ENCODE assay signal across 16 cellular contexts in the genomic region with DNA sequence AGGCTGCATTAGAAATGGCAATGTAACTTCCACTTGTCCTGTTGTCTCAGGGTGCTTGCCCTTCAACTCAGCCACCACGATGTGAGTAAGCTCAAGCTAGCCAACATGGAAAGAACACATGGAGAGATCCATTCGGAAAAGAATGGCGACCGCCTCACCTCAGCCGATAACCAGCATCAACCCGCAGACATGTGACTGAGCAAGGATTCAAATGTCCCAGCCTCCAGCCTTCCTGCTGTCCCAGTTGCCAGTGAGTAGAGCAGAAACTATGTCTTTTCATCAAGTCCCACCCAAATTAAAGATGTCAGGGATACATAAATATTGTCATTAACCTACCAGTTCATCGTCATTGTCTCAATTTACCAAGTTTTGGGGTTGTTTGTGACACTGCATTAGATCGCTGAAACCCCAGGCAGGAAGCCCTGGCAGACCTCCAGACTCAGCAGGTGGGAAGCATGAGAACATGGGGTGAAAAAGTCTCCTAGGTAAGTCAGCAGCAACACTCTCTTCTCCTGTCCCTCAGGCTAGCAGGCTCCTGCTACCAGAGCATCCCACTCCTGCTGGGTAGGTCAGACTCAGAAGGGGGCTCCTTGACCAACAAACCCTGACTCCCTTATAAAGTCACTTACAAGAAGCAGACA.
A peak's percentile ranks its signal among the peaks of the same experiment; 100 is the strongest.
DNase-seq lines count a peak whose midpoint lies in the region; ATAC-seq and FAIRE-seq lines count a peak whose summit lies in the region.
"Had no signal": no experiment of that assay in that cellular context is flagged by ENCODE, and none has a peak within 500 bp of the region (broad histone marks: within the 10 kb centered on the region; RNA-seq: fewer than 3 reads in every experiment).

No MANE protein-coding gene starts in this region.

- no peak for ATAC-seq in T-helper 17 cell
- no peak for ATAC-seq in memory B cell (ENCODE audit: low read depth)
- ATAC-seq in HG03457 (IDR thresholded peaks at IDR 0.05; ENCODE audit: unreplicated experiment), result no peak
- ATAC-seq: A549, gastroesophageal sphincter had no signal

- H3K36me3 Mint-ChIP-seq in T-helper 17 cell (ENCODE audit: low read depth), result no peaks in the 10 kb centered on the region
- H3K36me3 Mint-ChIP-seq in memory B cell, result peaks cover 6% of the 10 kb centered on the region

- peaks cover 65% of the 10 kb centered on the region for H3K4me1 Mint-ChIP-seq in T-helper 17 cell
- peaks cover 56% of the 10 kb centered on the region for H3K4me1 Mint-ChIP-seq in memory B cell

- H3K27ac Mint-ChIP-seq in T-helper 17 cell (peak overlapping the region; percentile 94), memory B cell (peak overlapping the region; percentile 56)
- H3K27ac Mint-ChIP-seq: endodermal cell had no signal

- peak; percentile 23 for DNase-seq in NCI-H146 (lab: John Stamatoyannopoulos, UW)
- no peak for DNase-seq in NCI-H146 treated with DMSO at 0.1 percent for 48 hours (lab: John Stamatoyannopoulos, UW; ENCODE audit: unreplicated experiment)
- no peak for DNase-seq in GM19239 (ENCODE audit: insufficient read length, low spot score)
- no peak for DNase-seq in T-helper 17 cell
- DNase-seq in memory B cell (ENCODE audit: low spot score in 2 of 2), result no peak
- DNase-seq in stimulated activated CD4-positive, alpha-beta T cell treated with anti-CD3 and anti-CD28 coated beads, Interleukin-15, amount 100 ng/mL, for 24 hours, result no peak
- DNase-seq in DMS114 treated with DMSO at 0.1 percent for 48 hours (lab: John Stamatoyannopoulos, UW; ENCODE audit: unreplicated experiment), result no peak
- DNase-seq: activated CD4-positive, alpha-beta T cell treated with anti-CD3 and anti-CD28 coated beads, Interleukin-2, amount 50 U/mL, for 48 hours; activated naive CD4-positive, alpha-beta T cell; endodermal cell; NCI-H2029 treated with DMSO at 0.1 percent for 48 hours; small intestine had no signal

- no peaks in the 10 kb centered on the region for H3K9me3 Mint-ChIP-seq in memory B cell
- H3K9me3 Mint-ChIP-seq: endodermal cell had no signal

- peak; percentile 84 for FAIRE-seq in GM19239 (lab: Jason Lieb, UNC)
- FAIRE-seq: A549, small intestine had no signal

- peak overlapping the region; percentile 36 for H3K4me3 Mint-ChIP-seq in T-helper 17 cell
- no peak overlapping the region for H3K4me3 Mint-ChIP-seq in memory B cell
- H3K4me3 Mint-ChIP-seq: endodermal cell had no signal

- no peaks in the 10 kb centered on the region for H3K9me3 ChIP-seq in T-helper 17 cell (ENCODE audit: control insufficient read depth, low read length, poor library complexity, severe bottlenecking)
- H3K9me3 ChIP-seq: A549, gastroesophageal sphincter, HAP-1 had no signal

- H3K27me3 Mint-ChIP-seq in T-helper 17 cell (no peaks in the 10 kb centered on the region), memory B cell (no peaks in the 10 kb centered on the region)
